In genomic region chr14:102538598-102539543, GRCh38 we compare ENCODE assay signal across 22 cellular contexts. TPM values are rescaled to one million over a fixed set of nuclear protein-coding genes. Genes with fewer than 3 reads are reported as not detected.
DNase-seq lines count a peak whose midpoint lies in the region; ATAC-seq and TF ChIP-seq lines count a peak whose summit lies in the region.
"Had no signal": no experiment of that assay in that cellular context is flagged by ENCODE, and none has a peak within 500 bp of the region (broad histone marks: within the 10 kb centered on the region; RNA-seq: fewer than 3 reads in every experiment).

No MANE protein-coding gene starts in this region.

- no peaks in the 10 kb centered on the region for H3K36me3 Mint-ChIP-seq in WTC11
- H3K36me3 Mint-ChIP-seq in nephron (ENCODE audit: low read depth) = no peaks in the 10 kb centered on the region
- H3K36me3 Mint-ChIP-seq: activated naive CD8-positive, alpha-beta T cell treated with anti-CD3 and anti-CD28 coated beads, Interleukin-2, amount 10 ng/mL, durations not matched to agents 7 days and 5 days; naive B cell; stimulated activated memory B cell treated with anti-CD40 and anti-IgM and Interleukin-4, amounts not matched to agents 10 μg/mL and 1 μg/mL and 100 μg/mL, for 72 hours had no signal

- no peak for TF ChIP-seq CTCF in GM13976 (IDR thresholded peaks at IDR 0.05; ENCODE audit: borderline replicate concordance, control extremely low read depth, extremely low read depth, insufficient read depth, missing control alignments)
- TF ChIP-seq CTCF in WTC11 (IDR thresholded peaks at IDR 0.05) = no peak
- no peak for TF ChIP-seq CTCF in nephron (IDR thresholded peaks at IDR 0.05; ENCODE audit: unreplicated experiment in 3 of 3)
- no peak for TF ChIP-seq CTCF in coronary artery (IDR thresholded peaks at IDR 0.05)

- in situ Hi-C loops in GM13976 (cut with MboI; ENCODE audit: low sequenced_read_pairs, unreplicated experiment) = no loop called here

- H3K4me3 Mint-ChIP-seq in WTC11 (no peak overlapping the region), nephron (no peak overlapping the region)
- H3K4me3 Mint-ChIP-seq: activated naive CD8-positive, alpha-beta T cell treated with anti-CD3 and anti-CD28 coated beads, Interleukin-2, amount 10 ng/mL, durations not matched to agents 7 days and 5 days; activated T-cell treated with anti-CD3 and anti-CD28 coated beads, Interleukin-2, amount 50 U/mL, for 24 hours; naive B cell; stimulated activated memory B cell treated with anti-CD40 and anti-IgM and Interleukin-4, amounts not matched to agents 10 μg/mL and 1 μg/mL and 100 μg/mL, for 72 hours had no signal

- H3K4me3 ChIP-seq in coronary artery = no peak overlapping the region
- H3K4me3 ChIP-seq: heart left ventricle had no signal

- H3K27ac Mint-ChIP-seq in WTC11 (no peak overlapping the region), nephron (peak overlapping the region in 2 of 3 experiments; percentile 46 to 98)
- H3K27ac Mint-ChIP-seq: activated naive CD8-positive, alpha-beta T cell treated with anti-CD3 and anti-CD28 coated beads, Interleukin-2, amount 10 ng/mL, durations not matched to agents 7 days and 5 days; activated T-cell treated with anti-CD3 and anti-CD28 coated beads, Interleukin-2, amount 50 U/mL, for 24 hours; naive B cell had no signal

- no peaks in the 10 kb centered on the region for H3K9me3 Mint-ChIP-seq in WTC11
- no peaks in the 10 kb centered on the region for H3K9me3 Mint-ChIP-seq in nephron
- H3K9me3 Mint-ChIP-seq: activated naive CD8-positive, alpha-beta T cell treated with anti-CD3 and anti-CD28 coated beads, Interleukin-2, amount 10 ng/mL, durations not matched to agents 7 days and 5 days; activated T-cell treated with anti-CD3 and anti-CD28 coated beads, Interleukin-2, amount 50 U/mL, for 24 hours; naive B cell; stimulated activated memory B cell treated with anti-CD40 and anti-IgM and Interleukin-4, amounts not matched to agents 10 μg/mL and 1 μg/mL and 100 μg/mL, for 72 hours had no signal

- H3K27me3 Mint-ChIP-seq in WTC11 (ENCODE audit: low read depth) = peaks cover 4% of the 10 kb centered on the region
- H3K27me3 Mint-ChIP-seq in nephron (ENCODE audit: low read depth) = peaks cover under 1% of the 10 kb centered on the region

- H3K27ac ChIP-seq in coronary artery = no peak overlapping the region
- H3K27ac ChIP-seq: C4-2B, heart left ventricle, KMS-11 had no signal

- no peak for ATAC-seq in WTC11
- ATAC-seq in GM18867 (IDR thresholded peaks at IDR 0.05; ENCODE audit: unreplicated experiment) = no peak
- ATAC-seq in GM18873 (IDR thresholded peaks at IDR 0.05; ENCODE audit: low FRiP score, unreplicated experiment) = no peak
- ATAC-seq: esophagus mucosa; stimulated activated memory B cell treated with anti-CD40 and anti-IgM and Interleukin-4, amounts not matched to agents 10 μg/mL and 1 μg/mL and 100 μg/mL, for 72 hours had no signal

- POLR2A ChIA-PET in WTC11 (lab: Charles Lee) = interaction anchor here (0.6 kb wide), 1 partner anchor 201 kb away, joined by 3 read pairs; no protein-coding TSS in a partner anchor

- DNase-seq in GM13976 (ENCODE audit: low spot score) (peak; percentile 25), NCI-H1092 (lab: John Stamatoyannopoulos, UW) (peak; percentile 14), WTC11 (ENCODE audit: low spot score) (no peak), CD1c-positive myeloid dendritic cell (ENCODE audit: extremely low spot score) (no peak), coronary artery (ENCODE audit: low spot score) (no peak)
- DNase-seq: activated CD4-positive, CD25-positive, alpha-beta regulatory T cell; activated effector memory CD4-positive, alpha-beta T cell treated with anti-CD3 and anti-CD28 coated beads, Interleukin-2, amount 50 U/mL, for 16 hours; activated naive CD8-positive, alpha-beta T cell treated with anti-CD3 and anti-CD28 coated beads, Interleukin-2, amount 10 ng/mL, durations not matched to agents 7 days and 5 days; activated T-cell treated with anti-CD3 and anti-CD28 coated beads, Interleukin-2, amount 50 U/mL, for 24 hours; MM.1S; naive B cell; NCI-H1417; nucleus accumbens; SIG-M5 had no signal

- CTCF ChIA-PET in WTC11 (lab: Charles Lee) = interaction anchor here (4.7 kb wide), 1 partner anchor 14 kb away, joined by 24 read pairs; no protein-coding TSS in a partner anchor

- H3K4me1 Mint-ChIP-seq in WTC11 (peaks cover under 1% of the 10 kb centered on the region), nephron (peaks cover 16% of the 10 kb centered on the region)
- H3K4me1 Mint-ChIP-seq: activated naive CD8-positive, alpha-beta T cell treated with anti-CD3 and anti-CD28 coated beads, Interleukin-2, amount 10 ng/mL, durations not matched to agents 7 days and 5 days had no signal

TF ChIP-seq in WTC11, 78 proteins besides CTCF, POLR2A, EP300 and RAD21:
- TF ChIP-seq TEAD4 (CRISPR knock-in tag; IDR thresholded peaks at IDR 0.05) (no peak), HMGXB4 (CRISPR knock-in tag; IDR thresholded peaks at IDR 0.05) (0 out of 2 replicates have a peak, but pooled peaks have one; percentile 14), GABPB1 (CRISPR knock-in tag; IDR thresholded peaks at IDR 0.05) (peak; percentile 41; the same call in 1 of the 2 replicates)

RNA-seq across cellular contexts. Expression of gene ANKRD9, which starts 29.3 kb away (rescaled TPM):
- 55.6 to 63.8 TPM (median 56.6 TPM) in 3 replicates for total RNA-seq in WTC11 (2021)

RNA-seq across cellular contexts. Expression of gene RCOR1, which starts 53.6 kb away (rescaled TPM):
- total RNA-seq in WTC11 (2021) = 25.1 to 25.4 TPM (median 25.4 TPM) in 3 replicates

Comparison
In these comparisons a context has a peak if more than half of its experiments do, and no peak if none do; other contexts are left out.
1. DNase-seq: peak in GM13976 (single experiment) and NCI-H1092 (single experiment); none in WTC11 (single experiment), CD1c-positive myeloid dendritic cell (single experiment) and coronary artery (single experiment).